30 cellular contexts compared by ENCODE assay signal in the genomic region with DNA sequence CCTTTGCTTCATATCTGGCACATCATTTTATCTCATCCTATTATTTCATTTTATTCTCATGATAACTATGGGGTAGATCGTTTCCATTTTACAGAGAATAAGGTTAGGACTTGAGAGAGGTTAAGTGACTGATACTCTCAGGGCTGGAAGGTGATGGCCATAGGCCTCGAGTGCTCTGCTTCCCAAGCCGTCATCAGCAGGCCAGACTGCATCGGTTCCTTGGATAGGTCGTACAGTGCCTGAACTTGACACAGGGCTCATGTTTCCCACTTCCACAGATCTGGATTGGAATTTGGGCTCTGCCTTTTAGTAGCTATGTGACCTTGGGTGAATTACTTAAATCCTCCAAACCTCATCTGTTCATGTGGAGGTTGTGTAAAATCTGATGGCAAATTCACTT.
DNase-seq lines count a peak whose midpoint lies in the region; ATAC-seq and TF ChIP-seq lines count a peak whose summit lies in the region.
"Had no signal": no experiment of that assay in that cellular context is flagged by ENCODE, and none has a peak within 500 bp of the region (broad histone marks: within the 10 kb centered on the region; RNA-seq: fewer than 3 reads in every experiment).

No MANE protein-coding gene starts in this region.

- H3K27me3 ChIP-seq in CD4-positive, alpha-beta T cell (ENCODE audit: control insufficient read depth, insufficient read depth, low read length): no peaks in the 10 kb centered on the region
- no peaks in the 10 kb centered on the region for H3K27me3 ChIP-seq in psoas muscle (ENCODE audit: insufficient read depth in 3 of 3, low read length in 2 of 3)
- H3K27me3 ChIP-seq in Caco-2 (replicated peaks; ENCODE audit: control insufficient read depth, insufficient read depth, low read length): no peaks in the 10 kb centered on the region
- H3K27me3 ChIP-seq: esophagus squamous epithelium, foreskin keratinocyte, heart right ventricle, pancreas, vagina had no signal

- CTCF ChIA-PET in activated CD8-positive, alpha-beta T cell treated with anti-CD3 and anti-CD28 coated beads for 36 hours (lab: Charles Lee): interaction anchor here (1.4 kb wide), 1 partner anchor 80 kb away, joined by 3 read pairs; no protein-coding TSS in a partner anchor
- CTCF ChIA-PET in activated CD8-positive, alpha-beta T cell treated with anti-CD3 and anti-CD28 coated beads, Interleukin-2, amount 10 ng/mL, durations not matched to agents 7 days and 5 days (lab: Charles Lee): interaction anchor here (0.9 to 1.4 kb wide), 2 partner anchors 10 to 27 kb away, joined by 3 to 4 read pairs; no protein-coding TSS in a partner anchor
- CTCF ChIA-PET in CD4-positive, alpha-beta T cell (lab: Charles Lee): no interaction called here
- CTCF ChIA-PET in WTC11 (lab: Charles Lee): no interaction called here
- CTCF ChIA-PET in Caco-2 (lab: Charles Lee): no interaction called here
- CTCF ChIA-PET in activated CD4-positive, alpha-beta memory T cell treated with anti-CD3 and anti-CD28 coated beads for 36 hours (lab: Charles Lee): interaction anchor here (1.8 kb wide), 1 partner anchor 82 kb away, joined by 6 read pairs; a partner anchor contains a TSS

- intact Hi-C loops in activated CD8-positive, alpha-beta T cell treated with anti-CD3 and anti-CD28 coated beads for 36 hours (cut with micrococcal nuclease): no loop called here
- intact Hi-C loops in CD4-positive, alpha-beta T cell (cut with DNase I, micrococcal nuclease): no loop called here
- intact Hi-C loops in psoas muscle (cut with DNase I): no loop called here
- intact Hi-C loops in Caco-2 (cut with micrococcal nuclease; ENCODE audit: unreplicated experiment): no loop called here
- intact Hi-C loops in activated CD4-positive, alpha-beta memory T cell treated with anti-CD3 and anti-CD28 coated beads for 36 hours (cut with micrococcal nuclease): no loop called here

- peaks cover 29% of the 10 kb centered on the region for H3K36me3 Mint-ChIP-seq in activated CD8-positive, alpha-beta T cell treated with anti-CD3 and anti-CD28 coated beads for 36 hours (ENCODE audit: low read depth)
- H3K36me3 Mint-ChIP-seq in activated CD8-positive, alpha-beta T cell treated with anti-CD3 and anti-CD28 coated beads, Interleukin-2, amount 10 ng/mL, durations not matched to agents 7 days and 5 days (ENCODE audit: low read depth): peaks cover 22% of the 10 kb centered on the region
- peaks cover 62% of the 10 kb centered on the region for H3K36me3 Mint-ChIP-seq in CD4-positive, alpha-beta T cell (ENCODE audit: low read depth)
- H3K36me3 Mint-ChIP-seq in WTC11 (0 out of 2 replicates have a peak, but pooled peaks cover 5% of the 10 kb centered on the region), Caco-2 (ENCODE audit: insufficient read depth, unreplicated experiment) (peaks cover 9% of the 10 kb centered on the region)
- peaks cover 8% of the 10 kb centered on the region for H3K36me3 Mint-ChIP-seq in activated CD4-positive, alpha-beta memory T cell treated with anti-CD3 and anti-CD28 coated beads for 36 hours

- ATAC-seq in activated CD8-positive, alpha-beta T cell treated with anti-CD3 and anti-CD28 coated beads for 36 hours: no peak
- no peak for ATAC-seq in activated CD8-positive, alpha-beta T cell treated with anti-CD3 and anti-CD28 coated beads, Interleukin-2, amount 10 ng/mL, durations not matched to agents 7 days and 5 days
- no peak for ATAC-seq in CD4-positive, alpha-beta T cell (ENCODE audit: poor library complexity)
- ATAC-seq in WTC11 (peak; percentile 40; the same call in 1 of the 2 replicates), psoas muscle (peak; percentile 60 to 81 (median 74)), omental fat pad (ENCODE audit: low FRiP score) (no peak)
- ATAC-seq: A549; activated CD4-positive, alpha-beta T cell treated with anti-CD3 and anti-CD28 coated beads for 36 hours; foreskin keratinocyte; lower lobe of right lung; stimulated activated naive CD8-positive, alpha-beta T cell treated with anti-CD3 and anti-CD28 coated beads, Interleukin-15, amount 100 ng/mL, for 72 hours had no signal

- no TSS peak for BruUV-seq in Caco-2 (replicated peaks; lab: Mats Ljungman, UMichigan)

- H3K9me3 Mint-ChIP-seq in activated CD8-positive, alpha-beta T cell treated with anti-CD3 and anti-CD28 coated beads for 36 hours: no peaks in the 10 kb centered on the region
- H3K9me3 Mint-ChIP-seq in activated CD8-positive, alpha-beta T cell treated with anti-CD3 and anti-CD28 coated beads, Interleukin-2, amount 10 ng/mL, durations not matched to agents 7 days and 5 days (ENCODE audit: insufficient read depth): no peaks in the 10 kb centered on the region
- H3K9me3 Mint-ChIP-seq in CD4-positive, alpha-beta T cell: no peaks in the 10 kb centered on the region
- H3K9me3 Mint-ChIP-seq in WTC11: no peaks in the 10 kb centered on the region
- H3K9me3 Mint-ChIP-seq in Caco-2 (ENCODE audit: unreplicated experiment): no peaks in the 10 kb centered on the region
- no peaks in the 10 kb centered on the region for H3K9me3 Mint-ChIP-seq in activated CD4-positive, alpha-beta memory T cell treated with anti-CD3 and anti-CD28 coated beads for 36 hours
- H3K9me3 Mint-ChIP-seq: central memory CD8-positive, alpha-beta T cell; stimulated activated naive CD8-positive, alpha-beta T cell treated with anti-CD3 and anti-CD28 coated beads, Interleukin-15, amount 100 ng/mL, for 72 hours; T-helper 2 cell treated with Interferon-gamma antibody and Interleukin-4, amounts not matched to agents 5 μg/mL and 100 μg/mL, for 36 hours had no signal

- H3K4me3 ChIP-seq in psoas muscle (no peak overlapping the region), Caco-2 (ENCODE audit: low read depth, low read length) (no peak overlapping the region)
- H3K4me3 ChIP-seq: A549, esophagus squamous epithelium, heart right ventricle, lower lobe of right lung, pancreas, vagina had no signal

- peaks cover 0 to 4% of the 10 kb centered on the region in 2 donors for H3K36me3 ChIP-seq in psoas muscle (ENCODE audit: insufficient read depth in 1 of 2, low read depth in 1 of 2)
- no peaks in the 10 kb centered on the region for H3K36me3 ChIP-seq in Caco-2 (ENCODE audit: control insufficient read depth, insufficient read depth, low read length)
- H3K36me3 ChIP-seq: lower lobe of right lung, pancreas, vagina had no signal

- no peaks in the 10 kb centered on the region for H3K9me3 ChIP-seq in CD4-positive, alpha-beta T cell (ENCODE audit: control insufficient read depth, low read length)
- H3K9me3 ChIP-seq in psoas muscle (no peaks in the 10 kb centered on the region), Caco-2 (no peaks in the 10 kb centered on the region)
- H3K9me3 ChIP-seq: A549, esophagus squamous epithelium, heart right ventricle, lower lobe of right lung, pancreas, vagina had no signal

- peak overlapping the region; percentile 67 for H3K27ac Mint-ChIP-seq in activated CD8-positive, alpha-beta T cell treated with anti-CD3 and anti-CD28 coated beads for 36 hours
- H3K27ac Mint-ChIP-seq in activated CD8-positive, alpha-beta T cell treated with anti-CD3 and anti-CD28 coated beads, Interleukin-2, amount 10 ng/mL, durations not matched to agents 7 days and 5 days: no peak overlapping the region
- H3K27ac Mint-ChIP-seq in CD4-positive, alpha-beta T cell: peak overlapping the region; percentile 24
- peak overlapping the region; percentile 17; the same call in 1 of the 2 replicates for H3K27ac Mint-ChIP-seq in WTC11
- H3K27ac Mint-ChIP-seq in Caco-2 (ENCODE audit: unreplicated experiment): no peak overlapping the region
- no peak overlapping the region for H3K27ac Mint-ChIP-seq in activated CD4-positive, alpha-beta memory T cell treated with anti-CD3 and anti-CD28 coated beads for 36 hours
- H3K27ac Mint-ChIP-seq: activated CD4-positive, alpha-beta T cell treated with anti-CD3 and anti-CD28 coated beads for 36 hours; T-helper 2 cell treated with Interferon-gamma antibody and Interleukin-4, amounts not matched to agents 5 μg/mL and 100 μg/mL, for 36 hours had no signal

- peaks cover 48% of the 10 kb centered on the region for H3K4me1 Mint-ChIP-seq in activated CD8-positive, alpha-beta T cell treated with anti-CD3 and anti-CD28 coated beads for 36 hours (ENCODE audit: low read depth)
- peaks cover 26% of the 10 kb centered on the region for H3K4me1 Mint-ChIP-seq in activated CD8-positive, alpha-beta T cell treated with anti-CD3 and anti-CD28 coated beads, Interleukin-2, amount 10 ng/mL, durations not matched to agents 7 days and 5 days (ENCODE audit: low read depth)
- peaks cover 74% of the 10 kb centered on the region for H3K4me1 Mint-ChIP-seq in CD4-positive, alpha-beta T cell (ENCODE audit: low read depth)
- H3K4me1 Mint-ChIP-seq in WTC11: peaks cover 32% of the 10 kb centered on the region
- no peaks in the 10 kb centered on the region for H3K4me1 Mint-ChIP-seq in Caco-2 (ENCODE audit: low read depth, unreplicated experiment)
- peaks cover 34% of the 10 kb centered on the region for H3K4me1 Mint-ChIP-seq in activated CD4-positive, alpha-beta memory T cell treated with anti-CD3 and anti-CD28 coated beads for 36 hours (ENCODE audit: low read depth)

- POLR2A ChIA-PET in activated CD8-positive, alpha-beta T cell treated with anti-CD3 and anti-CD28 coated beads for 36 hours (lab: Charles Lee): interaction anchor here (1.2 kb wide), 1 partner anchor 13 kb away, joined by 3 read pairs; no protein-coding TSS in a partner anchor
- POLR2A ChIA-PET in activated CD8-positive, alpha-beta T cell treated with anti-CD3 and anti-CD28 coated beads, Interleukin-2, amount 10 ng/mL, durations not matched to agents 7 days and 5 days (lab: Charles Lee): no interaction called here
- POLR2A ChIA-PET in CD4-positive, alpha-beta T cell (lab: Charles Lee): interaction anchor here (0.9 to 1.0 kb wide), 2 partner anchors 55 to 61 kb away, joined by 3 read pairs; no protein-coding TSS in a partner anchor
- POLR2A ChIA-PET in WTC11 (lab: Charles Lee): no interaction called here
- POLR2A ChIA-PET in Caco-2 (lab: Charles Lee): no interaction called here
- POLR2A ChIA-PET in activated CD4-positive, alpha-beta memory T cell treated with anti-CD3 and anti-CD28 coated beads for 36 hours (lab: Charles Lee): interaction anchor here (1.1 kb wide), 1 partner anchor 59 kb away, joined by 3 read pairs; no protein-coding TSS in a partner anchor

- DNase-seq in activated CD8-positive, alpha-beta T cell treated with anti-CD3 and anti-CD28 coated beads for 36 hours: no peak
- DNase-seq in activated CD8-positive, alpha-beta T cell treated with anti-CD3 and anti-CD28 coated beads, Interleukin-2, amount 10 ng/mL, durations not matched to agents 7 days and 5 days: no peak
- DNase-seq in CD4-positive, alpha-beta T cell: no peak
- DNase-seq in WTC11 (ENCODE audit: low spot score) (no peak), psoas muscle (no peak), omental fat pad (ENCODE audit: low spot score) (no peak), Caco-2 (no peak)
- no peak for DNase-seq in activated CD4-positive, alpha-beta memory T cell treated with anti-CD3 and anti-CD28 coated beads for 36 hours
- DNase-seq: activated CD4-positive, alpha-beta T cell treated with anti-CD3 and anti-CD28 coated beads for 36 hours; activated gamma-delta T cell treated with Interleukin-2 at 50 U/mL for 16 hours; activated T-cell treated with anti-CD3 and anti-CD28 coated beads, Interleukin-2, amount 50 U/mL, for 1 hour; AML-193; esophagus squamous epithelium; foreskin keratinocyte; HCEC 1CT; heart right ventricle; Karpas-422; lower lobe of right lung; NCI-H1930; NCI-H226; NCI-H748 treated with DMSO at 0.1 percent for 48 hours; pancreas; retina; SIG-M5; small intestine; stimulated activated naive CD8-positive, alpha-beta T cell treated with anti-CD3 and anti-CD28 coated beads, Interleukin-15, amount 100 ng/mL, for 72 hours had no signal

- H3K27ac ChIP-seq in CD4-positive, alpha-beta T cell (ENCODE audit: low read depth, low read length): no peak overlapping the region
- peak overlapping the region; percentile 95 for H3K27ac ChIP-seq in psoas muscle
- H3K27ac ChIP-seq: A549, esophagus squamous epithelium, foreskin keratinocyte, lower lobe of right lung, pancreas, vagina had no signal

- WGBS in psoas muscle, 3 donors: 23 to 40% (median 29%) methylated on average over 5 of the region's 5 CpGs

- TF ChIP-seq CTCF in activated CD8-positive, alpha-beta T cell treated with anti-CD3 and anti-CD28 coated beads for 36 hours (IDR thresholded peaks at IDR 0.05): no peak
- no peak for TF ChIP-seq CTCF in CD4-positive, alpha-beta T cell (IDR thresholded peaks at IDR 0.05)
- no peak for TF ChIP-seq CTCF in WTC11 (IDR thresholded peaks at IDR 0.05)
- no peak for TF ChIP-seq CTCF in psoas muscle (IDR thresholded peaks at IDR 0.05)
- TF ChIP-seq CTCF in omental fat pad (IDR thresholded peaks at IDR 0.05): no peak
- no peak for TF ChIP-seq CTCF in Caco-2 (IDR thresholded peaks at IDR 0.05; ENCODE audit: insufficient read depth in 1 of 2, low read depth in 1 of 2, low read length in 1 of 2, severe bottlenecking in 1 of 2, unreplicated experiment in 1 of 2)

- peaks cover 24% of the 10 kb centered on the region for H3K4me1 ChIP-seq in psoas muscle
- no peaks in the 10 kb centered on the region for H3K4me1 ChIP-seq in Caco-2
- H3K4me1 ChIP-seq: A549, foreskin keratinocyte, lower lobe of right lung had no signal

- H3K27me3 Mint-ChIP-seq in activated CD8-positive, alpha-beta T cell treated with anti-CD3 and anti-CD28 coated beads for 36 hours: no peaks in the 10 kb centered on the region
- no peaks in the 10 kb centered on the region for H3K27me3 Mint-ChIP-seq in activated CD8-positive, alpha-beta T cell treated with anti-CD3 and anti-CD28 coated beads, Interleukin-2, amount 10 ng/mL, durations not matched to agents 7 days and 5 days (ENCODE audit: low read depth)
- no peaks in the 10 kb centered on the region for H3K27me3 Mint-ChIP-seq in CD4-positive, alpha-beta T cell
- H3K27me3 Mint-ChIP-seq in WTC11 (ENCODE audit: low read depth): no peaks in the 10 kb centered on the region
- no peaks in the 10 kb centered on the region for H3K27me3 Mint-ChIP-seq in Caco-2 (ENCODE audit: insufficient read depth, unreplicated experiment)
- H3K27me3 Mint-ChIP-seq in activated CD4-positive, alpha-beta memory T cell treated with anti-CD3 and anti-CD28 coated beads for 36 hours: no peaks in the 10 kb centered on the region
- H3K27me3 Mint-ChIP-seq: activated CD4-positive, alpha-beta T cell treated with anti-CD3 and anti-CD28 coated beads for 36 hours; central memory CD8-positive, alpha-beta T cell; stimulated activated naive CD8-positive, alpha-beta T cell treated with anti-CD3 and anti-CD28 coated beads, Interleukin-15, amount 100 ng/mL, for 72 hours had no signal

- no peak overlapping the region for H3K4me3 Mint-ChIP-seq in activated CD8-positive, alpha-beta T cell treated with anti-CD3 and anti-CD28 coated beads for 36 hours
- H3K4me3 Mint-ChIP-seq in activated CD8-positive, alpha-beta T cell treated with anti-CD3 and anti-CD28 coated beads, Interleukin-2, amount 10 ng/mL, durations not matched to agents 7 days and 5 days: no peak overlapping the region
- H3K4me3 Mint-ChIP-seq in CD4-positive, alpha-beta T cell: no peak overlapping the region
- no peak overlapping the region for H3K4me3 Mint-ChIP-seq in WTC11
- no peak overlapping the region for H3K4me3 Mint-ChIP-seq in Caco-2 (ENCODE audit: unreplicated experiment)
- no peak overlapping the region for H3K4me3 Mint-ChIP-seq in activated CD4-positive, alpha-beta memory T cell treated with anti-CD3 and anti-CD28 coated beads for 36 hours
- H3K4me3 Mint-ChIP-seq: activated CD4-positive, alpha-beta T cell treated with anti-CD3 and anti-CD28 coated beads for 36 hours; central memory CD8-positive, alpha-beta T cell; stimulated activated naive CD8-positive, alpha-beta T cell treated with anti-CD3 and anti-CD28 coated beads, Interleukin-15, amount 100 ng/mL, for 72 hours; T-helper 2 cell treated with Interferon-gamma antibody and Interleukin-4, amounts not matched to agents 5 μg/mL and 100 μg/mL, for 36 hours had no signal

Comparison
In these comparisons a context has a peak if more than half of its experiments do, and no peak if none do; other contexts are left out.
1. H3K27ac Mint-ChIP-seq: peak in activated CD8-positive, alpha-beta T cell treated with anti-CD3 and anti-CD28 coated beads for 36 hours (single experiment), CD4-positive, alpha-beta T cell (single experiment) and WTC11 (single experiment); none in activated CD8-positive, alpha-beta T cell treated with anti-CD3 and anti-CD28 coated beads, Interleukin-2, amount 10 ng/mL, durations not matched to agents 7 days and 5 days (single experiment), Caco-2 (single experiment) and activated CD4-positive, alpha-beta memory T cell treated with anti-CD3 and anti-CD28 coated beads for 36 hours (single experiment).
2. POLR2A ChIA-PET loops: an anchor here in activated CD8-positive, alpha-beta T cell treated with anti-CD3 and anti-CD28 coated beads for 36 hours (1.2 kb wide), CD4-positive, alpha-beta T cell (0.9 to 1.0 kb wide) and activated CD4-positive, alpha-beta memory T cell treated with anti-CD3 and anti-CD28 coated beads for 36 hours (1.1 kb wide); none called in activated CD8-positive, alpha-beta T cell treated with anti-CD3 and anti-CD28 coated beads, Interleukin-2, amount 10 ng/mL, durations not matched to agents 7 days and 5 days, WTC11 and Caco-2.
3. ATAC-seq: peak in WTC11 (single experiment) and psoas muscle (4 of 4); none in activated CD8-positive, alpha-beta T cell treated with anti-CD3 and anti-CD28 coated beads for 36 hours (single experiment), activated CD8-positive, alpha-beta T cell treated with anti-CD3 and anti-CD28 coated beads, Interleukin-2, amount 10 ng/mL, durations not matched to agents 7 days and 5 days (single experiment), CD4-positive, alpha-beta T cell (single experiment) and omental fat pad (single experiment).
4. CTCF ChIA-PET loops: an anchor here in activated CD8-positive, alpha-beta T cell treated with anti-CD3 and anti-CD28 coated beads for 36 hours (1.4 kb wide), activated CD8-positive, alpha-beta T cell treated with anti-CD3 and anti-CD28 coated beads, Interleukin-2, amount 10 ng/mL, durations not matched to agents 7 days and 5 days (0.9 to 1.4 kb wide) and activated CD4-positive, alpha-beta memory T cell treated with anti-CD3 and anti-CD28 coated beads for 36 hours (1.8 kb wide); none called in CD4-positive, alpha-beta T cell, WTC11 and Caco-2.